Comparison of ENCODE assay signal across 1 cellular context in the genomic region with DNA sequence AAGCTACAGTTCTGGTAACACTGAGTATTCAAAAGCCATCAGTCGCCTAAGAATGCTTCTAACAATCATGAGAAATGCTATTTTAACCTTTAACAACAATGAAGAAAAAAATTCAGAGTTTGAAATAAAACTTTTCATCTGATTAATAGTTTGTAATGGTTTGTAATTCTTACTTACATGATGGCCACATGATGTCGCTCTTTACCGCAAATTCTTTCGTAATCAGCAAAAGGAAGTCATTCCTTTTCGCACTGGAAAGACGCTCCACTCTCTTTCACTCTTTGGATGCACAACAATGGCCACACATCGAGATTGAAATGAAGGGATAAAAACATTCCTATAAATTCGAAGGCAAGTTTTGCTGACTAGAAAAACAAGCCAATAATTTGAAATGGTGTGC.
TF ChIP-seq lines count a peak whose summit lies in the region.

Gene PCDHA7, plus strand, starts transcription at position 277 of the 400 bp plus-strand sequence. Its CDS starts 115 bp downstream, at position 392.

TF ChIP-seq in GM23338, 12 proteins besides CTCF, POLR2A, EP300 and RAD21:
- no peak for TF ChIP-seq EZH2phosphoT487 (IDR thresholded peaks at IDR 0.05; ENCODE audit: unreplicated experiment)
- no peak for TF ChIP-seq POLR2AphosphoS5 (IDR thresholded peaks at IDR 0.05; ENCODE audit: low read depth)
- TF ChIP-seq EZH2 (IDR thresholded peaks at IDR 0.05; ENCODE audit: low read depth, unreplicated experiment), result no peak
- TF ChIP-seq REST (IDR thresholded peaks at IDR 0.05; ENCODE audit: unreplicated experiment), result no peak
- no peak for TF ChIP-seq CREB1 (CRISPR knock-in tag; IDR thresholded peaks at IDR 0.05; ENCODE audit: low read depth)
- TF ChIP-seq ZNF114 (CRISPR knock-in tag; IDR thresholded peaks at IDR 0.05), result no peak
- TF ChIP-seq ZNF331 (CRISPR knock-in tag; IDR thresholded peaks at IDR 0.05; ENCODE audit: low read depth), result no peak
- TF ChIP-seq, protein P1, sequence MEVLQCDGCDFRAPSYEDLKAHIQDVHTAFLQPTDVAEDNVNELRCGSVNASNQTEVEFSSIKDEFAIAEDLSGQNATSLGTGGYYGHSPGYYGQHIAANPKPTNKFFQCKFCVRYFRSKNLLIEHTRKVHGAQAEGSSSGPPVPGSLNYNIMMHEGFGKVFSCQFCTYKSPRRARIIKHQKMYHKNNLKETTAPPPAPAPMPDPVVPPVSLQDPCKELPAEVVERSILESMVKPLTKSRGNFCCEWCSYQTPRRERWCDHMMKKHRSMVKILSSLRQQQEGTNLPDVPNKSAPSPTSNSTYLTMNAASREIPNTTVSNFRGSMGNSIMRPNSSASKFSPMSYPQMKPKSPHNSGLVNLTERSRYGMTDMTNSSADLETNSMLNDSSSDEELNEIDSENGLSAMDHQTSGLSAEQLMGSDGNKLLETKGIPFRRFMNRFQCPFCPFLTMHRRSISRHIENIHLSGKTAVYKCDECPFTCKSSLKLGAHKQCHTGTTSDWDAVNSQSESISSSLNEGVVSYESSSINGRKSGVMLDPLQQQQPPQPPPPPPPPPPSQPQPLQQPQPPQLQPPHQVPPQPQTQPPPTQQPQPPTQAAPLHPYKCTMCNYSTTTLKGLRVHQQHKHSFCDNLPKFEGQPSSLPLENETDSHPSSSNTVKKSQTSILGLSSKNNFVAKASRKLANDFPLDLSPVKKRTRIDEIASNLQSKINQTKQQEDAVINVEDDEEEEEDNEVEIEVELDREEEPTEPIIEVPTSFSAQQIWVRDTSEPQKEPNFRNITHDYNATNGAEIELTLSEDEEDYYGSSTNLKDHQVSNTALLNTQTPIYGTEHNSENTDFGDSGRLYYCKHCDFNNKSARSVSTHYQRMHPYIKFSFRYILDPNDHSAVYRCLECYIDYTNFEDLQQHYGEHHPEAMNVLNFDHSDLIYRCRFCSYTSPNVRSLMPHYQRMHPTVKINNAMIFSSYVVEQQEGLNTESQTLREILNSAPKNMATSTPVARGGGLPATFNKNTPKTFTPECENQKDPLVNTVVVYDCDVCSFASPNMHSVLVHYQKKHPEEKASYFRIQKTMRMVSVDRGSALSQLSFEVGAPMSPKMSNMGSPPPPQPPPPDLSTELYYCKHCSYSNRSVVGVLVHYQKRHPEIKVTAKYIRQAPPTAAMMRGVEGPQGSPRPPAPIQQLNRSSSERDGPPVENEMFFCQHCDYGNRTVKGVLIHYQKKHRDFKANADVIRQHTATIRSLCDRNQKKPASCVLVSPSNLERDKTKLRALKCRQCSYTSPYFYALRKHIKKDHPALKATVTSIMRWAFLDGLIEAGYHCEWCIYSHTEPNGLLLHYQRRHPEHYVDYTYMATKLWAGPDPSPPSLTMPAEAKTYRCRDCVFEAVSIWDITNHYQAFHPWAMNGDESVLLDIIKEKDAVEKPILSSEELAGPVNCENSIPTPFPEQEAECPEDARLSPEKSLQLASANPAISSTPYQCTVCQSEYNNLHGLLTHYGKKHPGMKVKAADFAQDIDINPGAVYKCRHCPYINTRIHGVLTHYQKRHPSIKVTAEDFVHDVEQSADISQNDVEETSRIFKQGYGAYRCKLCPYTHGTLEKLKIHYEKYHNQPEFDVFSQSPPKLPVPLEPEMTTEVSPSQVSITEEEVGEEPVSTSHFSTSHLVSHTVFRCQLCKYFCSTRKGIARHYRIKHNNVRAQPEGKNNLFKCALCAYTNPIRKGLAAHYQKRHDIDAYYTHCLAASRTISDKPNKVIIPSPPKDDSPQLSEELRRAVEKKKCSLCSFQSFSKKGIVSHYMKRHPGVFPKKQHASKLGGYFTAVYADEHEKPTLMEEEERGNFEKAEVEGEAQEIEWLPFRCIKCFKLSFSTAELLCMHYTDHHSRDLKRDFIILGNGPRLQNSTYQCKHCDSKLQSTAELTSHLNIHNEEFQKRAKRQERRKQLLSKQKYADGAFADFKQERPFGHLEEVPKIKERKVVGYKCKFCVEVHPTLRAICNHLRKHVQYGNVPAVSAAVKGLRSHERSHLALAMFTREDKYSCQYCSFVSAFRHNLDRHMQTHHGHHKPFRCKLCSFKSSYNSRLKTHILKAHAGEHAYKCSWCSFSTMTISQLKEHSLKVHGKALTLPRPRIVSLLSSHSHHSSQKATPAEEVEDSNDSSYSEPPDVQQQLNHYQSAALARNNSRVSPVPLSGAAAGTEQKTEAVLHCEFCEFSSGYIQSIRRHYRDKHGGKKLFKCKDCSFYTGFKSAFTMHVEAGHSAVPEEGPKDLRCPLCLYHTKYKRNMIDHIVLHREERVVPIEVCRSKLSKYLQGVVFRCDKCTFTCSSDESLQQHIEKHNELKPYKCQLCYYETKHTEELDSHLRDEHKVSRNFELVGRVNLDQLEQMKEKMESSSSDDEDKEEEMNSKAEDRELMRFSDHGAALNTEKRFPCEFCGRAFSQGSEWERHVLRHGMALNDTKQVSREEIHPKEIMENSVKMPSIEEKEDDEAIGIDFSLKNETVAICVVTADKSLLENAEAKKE (CRISPR knock-in tag; IDR thresholded peaks at IDR 0.05), result no peak
- no peak for TF ChIP-seq JUNB (IDR thresholded peaks at IDR 0.05; ENCODE audit: unreplicated experiment)
- no peak for TF ChIP-seq NANOG (IDR thresholded peaks at IDR 0.05; ENCODE audit: borderline replicate concordance)
- TF ChIP-seq ETS1 (IDR thresholded peaks at IDR 0.05), result no peak
- TF ChIP-seq STAT1 (IDR thresholded peaks at IDR 0.05; ENCODE audit: unreplicated experiment), result no peak
